In genomic region chr4:91426725-91427124, GRCh38 we compare ENCODE assay signal across 16 cellular contexts.
DNase-seq lines count a peak whose midpoint lies in the region; ATAC-seq, FAIRE-seq and TF ChIP-seq lines count a peak whose summit lies in the region.
"Had no signal": no experiment of that assay in that cellular context is flagged by ENCODE, and none has a peak within 500 bp of the region (broad histone marks: within the 10 kb centered on the region; RNA-seq: fewer than 3 reads in every experiment).

No MANE protein-coding gene starts in this region.

- no peak for FAIRE-seq in bronchial epithelial cell (lab: Jason Lieb, UNC)
- FAIRE-seq: GM19239 had no signal

- CTCF ChIA-PET in HCT116 (lab: Charles Lee) (no interaction called here), PC-3 (lab: Charles Lee) (no interaction called here)

- H2AFZ ChIP-seq in HCT116 (ENCODE audit: low read depth, low read length, poor library complexity, severe bottlenecking) (peak overlapping the region; percentile 86), PC-3 (ENCODE audit: low read length) (no peak overlapping the region)
- H2AFZ ChIP-seq: GM23338 had no signal

- no peak for TF ChIP-seq RAD21 in HCT116 (IDR thresholded peaks at IDR 0.05; ENCODE audit: low read depth)

- intact Hi-C loops in HCT116 (cut with micrococcal nuclease): no loop called here
- intact Hi-C loops in PC-3 (cut with micrococcal nuclease): no loop called here

- BruUV-seq in HCT116 (replicated peaks; lab: Mats Ljungman, UMichigan) (no TSS peak), PC-3 (replicated peaks; lab: Mats Ljungman, UMichigan) (no TSS peak)

- H3K9ac ChIP-seq in HCT116 (ENCODE audit: low read length) (no peak overlapping the region), PC-3 (ENCODE audit: low read length) (no peak overlapping the region)

- no peak overlapping the region for H3K27ac ChIP-seq in HCT116 (ENCODE audit: low read depth, low read length)
- peak overlapping the region; percentile 72 for H3K27ac ChIP-seq in PC-3 (ENCODE audit: low read length)
- H3K27ac ChIP-seq in foreskin keratinocyte: peak overlapping the region; percentile 65

- TF ChIP-seq CTCF in HCT116 (IDR thresholded peaks at IDR 0.05 in 2 of 3, conservative IDR thresholded peaks at IDR 0.05 in 1 of 3; ENCODE audit: borderline replicate concordance in 1 of 3, insufficient read depth in 1 of 3, low read depth in 2 of 3, low read length in 2 of 3) (no peak), PC-3 (conservative IDR thresholded peaks at IDR 0.05; ENCODE audit: low read depth, low read length) (no peak), bronchial epithelial cell (IDR thresholded peaks at IDR 0.05; ENCODE audit: insufficient read depth, low read length, severe bottlenecking) (no peak), foreskin keratinocyte (conservative IDR thresholded peaks at IDR 0.05) (no peak)

- DNase-seq in HCT116 (ENCODE audit: low read depth, low spot score) (no peak), PC-3 (peak; percentile 10), bronchial epithelial cell (ENCODE audit: low read depth) (peak; percentile 64), foreskin keratinocyte (no peak), G401 (ENCODE audit: low spot score) (no peak)
- no peak for DNase-seq in activated CD4-positive, alpha-beta T cell treated with anti-CD3 and anti-CD28 coated beads for 48 hours
- DNase-seq: C1 segment of cervical spinal cord; Calu3; CD4-positive, alpha-beta memory T cell; COR-L47; DMS53; DMS79 treated with DMSO at 0.1 percent for 48 hours; H9; HFFc6 had no signal

- RAD21 ChIA-PET in HCT116 (lab: Charles Lee; ENCODE audit: low non-redundant PET in 1 of 2, low total read pairs in 2 of 2, uncharacterized antibody in 2 of 2, unreplicated experiment in 2 of 2): no interaction called here

- H3K4me3 ChIP-seq in HCT116 (replicated peaks in 1 of 2; ENCODE audit: low read depth in 1 of 2, low read length in 2 of 2) (no peak overlapping the region), PC-3 (ENCODE audit: low read length) (no peak overlapping the region), bronchial epithelial cell (ENCODE audit: low read depth, low read length) (no peak overlapping the region)
- H3K4me3 ChIP-seq: GM23338 had no signal

- H3K4me2 ChIP-seq in HCT116 (ENCODE audit: low read length) (peak overlapping the region; percentile 28; the same call in 1 of the 2 replicates), PC-3 (ENCODE audit: low read length) (peak overlapping the region; percentile 31; the same call in 1 of the 2 replicates)
- H3K4me2 ChIP-seq: GM23338 had no signal

- in situ Hi-C loops in G401 (cut with HindIII; ENCODE audit: low sequenced_read_pairs): no loop called here

- H4K20me1 ChIP-seq in HCT116 (ENCODE audit: insufficient read depth) (no peaks in the 10 kb centered on the region), PC-3 (ENCODE audit: low read length) (no peaks in the 10 kb centered on the region)

- no peaks in the 10 kb centered on the region for H3F3A ChIP-seq in PC-3 (ENCODE audit: low read length, unreplicated experiment)

- H3K79me2 ChIP-seq in HCT116 (ENCODE audit: insufficient read depth, low read length) (no peaks in the 10 kb centered on the region), PC-3 (ENCODE audit: low read length) (no peaks in the 10 kb centered on the region)

- H3K4me1 ChIP-seq in HCT116 (ENCODE audit: control insufficient read depth in 1 of 2, insufficient read depth in 2 of 2, low read length in 2 of 2): peaks cover 0 to 7% of the 10 kb centered on the region in 2 experiments; a peak in 2 of 4 replicates
- peaks cover 4% of the 10 kb centered on the region; the same call in 1 of the 2 replicates for H3K4me1 ChIP-seq in PC-3 (ENCODE audit: insufficient read depth, low read length)
- peaks cover 13% of the 10 kb centered on the region for H3K4me1 ChIP-seq in foreskin keratinocyte

- H3K27me3 ChIP-seq in HCT116 (ENCODE audit: insufficient read depth, low read length) (no peaks in the 10 kb centered on the region), PC-3 (ENCODE audit: low read length) (no peaks in the 10 kb centered on the region), bronchial epithelial cell (ENCODE audit: control insufficient read depth, insufficient read depth, low read length) (no peaks in the 10 kb centered on the region), foreskin keratinocyte (no peaks in the 10 kb centered on the region)

- no peak for ATAC-seq in HCT116
- ATAC-seq in PC-3: peak; percentile 54
- peak; percentile 74 for ATAC-seq in foreskin keratinocyte
- ATAC-seq: GM23338 had no signal

- H3K9me2 ChIP-seq in HCT116 (ENCODE audit: insufficient read depth) (no peaks in the 10 kb centered on the region), PC-3 (replicated peaks; ENCODE audit: low read length) (no peaks in the 10 kb centered on the region)

- H3K9me3 ChIP-seq in HCT116 (ENCODE audit: control insufficient read depth in 1 of 2, insufficient read depth in 1 of 2, low read depth in 1 of 2, low read length in 2 of 2) (no peaks in the 10 kb centered on the region), PC-3 (ENCODE audit: low read length) (no peaks in the 10 kb centered on the region)

- POLR2A ChIA-PET in HCT116 (lab: Charles Lee) (no interaction called here), PC-3 (lab: Charles Lee; ENCODE audit: unreplicated experiment) (no interaction called here)

- TF ChIP-seq POLR2A in HCT116 (IDR thresholded peaks at IDR 0.05; ENCODE audit: borderline replicate concordance, extremely low read depth, insufficient read depth, insufficient read length): no peak

- H3K36me3 ChIP-seq in HCT116 (ENCODE audit: control insufficient read depth in 1 of 2, insufficient read depth in 2 of 2, low read length in 2 of 2) (no peaks in the 10 kb centered on the region), PC-3 (ENCODE audit: low read depth, low read length) (no peaks in the 10 kb centered on the region), bronchial epithelial cell (ENCODE audit: control insufficient read depth, insufficient read depth, low read length) (no peaks in the 10 kb centered on the region)

TF ChIP-seq in HCT116, 20 proteins besides CTCF, POLR2A, EP300 and RAD21:
- TF ChIP-seq YY1 (IDR thresholded peaks at IDR 0.05; ENCODE audit: extremely low read depth, insufficient replicate concordance, low read depth, low read length) (no peak), ZFX (IDR thresholded peaks at IDR 0.05) (no peak), ZNF274 (IDR thresholded peaks at IDR 0.05; ENCODE audit: low read depth, low read length) (no peak), SIN3A (IDR thresholded peaks at IDR 0.05; ENCODE audit: low read depth) (no peak), ELF1 (IDR thresholded peaks at IDR 0.05; ENCODE audit: borderline replicate concordance, low read depth) (no peak), CBX3 (IDR thresholded peaks at IDR 0.05; ENCODE audit: low read depth) (no peak), EGR1 (IDR thresholded peaks at IDR 0.05; ENCODE audit: low read depth) (no peak), CEBPB (IDR thresholded peaks at IDR 0.05; ENCODE audit: low read depth) (no peak), REST (IDR thresholded peaks at IDR 0.05; ENCODE audit: low read depth) (no peak), SRF (IDR thresholded peaks at IDR 0.05; ENCODE audit: low read depth) (no peak), EZH2 (IDR thresholded peaks at IDR 0.05) (no peak), POLR2AphosphoS5 (IDR thresholded peaks at IDR 0.05; ENCODE audit: low read depth, low read length) (no peak)

Comparison
In these comparisons a context has a peak if more than half of its experiments do, and no peak if none do; other contexts are left out.
1. DNase-seq: peak in PC-3 (single experiment) and bronchial epithelial cell (single experiment); none in HCT116 (single experiment), foreskin keratinocyte (0 of 2), G401 (single experiment) and activated CD4-positive, alpha-beta T cell treated with anti-CD3 and anti-CD28 coated beads for 48 hours (single experiment).